In genomic region chr20:18466574-18466893, GRCh38 we compare ENCODE assay signal across 8 cellular contexts. TPM values are rescaled to one million over a fixed set of nuclear protein-coding genes. Genes with fewer than 3 reads are reported as not detected.
DNase-seq lines count a peak whose midpoint lies in the region; ATAC-seq and TF ChIP-seq lines count a peak whose summit lies in the region.

No MANE protein-coding gene starts in this region.

- TF ChIP-seq CTCF in astrocyte of the cerebellum (IDR thresholded peaks at IDR 0.05; ENCODE audit: low read depth, low read length, missing control alignments): no peak
- TF ChIP-seq CTCF in thyroid gland (IDR thresholded peaks at IDR 0.05): no peak
- no peak for TF ChIP-seq CTCF in GM20000 (IDR thresholded peaks at IDR 0.05; ENCODE audit: extremely low read depth, missing control alignments)

- H3K9me3 ChIP-seq in thyroid gland: no peaks in the 10 kb centered on the region

- CTCF ChIA-PET in activated naive CD4-positive, alpha-beta T cell treated with anti-CD3 and anti-CD28 coated beads for 36 hours (lab: Charles Lee): interaction anchor here (1.0 to 2.1 kb wide), 2 partner anchors 31 to 53 kb away, joined by 3 to 7 read pairs; partner anchors contain the start of gene RBBP9

- peak overlapping the region; percentile 84 for H3K27ac Mint-ChIP-seq in activated naive CD4-positive, alpha-beta T cell treated with anti-CD3 and anti-CD28 coated beads for 36 hours

- peaks cover 6 to 19% of the 10 kb centered on the region in 2 donors for H3K4me1 ChIP-seq in thyroid gland

- H3K4me3 ChIP-seq in astrocyte of the cerebellum (ENCODE audit: low read depth, low read length) (peak overlapping the region; percentile 96), thyroid gland (replicated peaks in 1 of 3) (peak overlapping the region; percentile 57 to 96 (median 87))

- no peaks in the 10 kb centered on the region for H3K36me3 ChIP-seq in thyroid gland

- no peaks in the 10 kb centered on the region for H3K27me3 ChIP-seq in layer of hippocampus (ENCODE audit: control insufficient read depth, insufficient read depth, low read length)
- no peaks in the 10 kb centered on the region for H3K27me3 ChIP-seq in thyroid gland

- H3K27me3 Mint-ChIP-seq in activated naive CD4-positive, alpha-beta T cell treated with anti-CD3 and anti-CD28 coated beads for 36 hours (ENCODE audit: low read depth): no peaks in the 10 kb centered on the region

- H3K4me1 Mint-ChIP-seq in activated naive CD4-positive, alpha-beta T cell treated with anti-CD3 and anti-CD28 coated beads for 36 hours (ENCODE audit: low read depth): peaks cover 32% of the 10 kb centered on the region

- ATAC-seq in HG03354 (IDR thresholded peaks at IDR 0.05; ENCODE audit: poor library complexity, severe bottlenecking, unreplicated experiment): peak; percentile 21

- H3K9me3 Mint-ChIP-seq in activated naive CD4-positive, alpha-beta T cell treated with anti-CD3 and anti-CD28 coated beads for 36 hours: no peaks in the 10 kb centered on the region

- peaks cover 5% of the 10 kb centered on the region for H3K36me3 Mint-ChIP-seq in activated naive CD4-positive, alpha-beta T cell treated with anti-CD3 and anti-CD28 coated beads for 36 hours (ENCODE audit: low read depth)

- DNase-seq in activated naive CD4-positive, alpha-beta T cell treated with anti-CD3 and anti-CD28 coated beads for 36 hours: no peak
- DNase-seq in activated naive CD4-positive, alpha-beta T cell (lab: John Stamatoyannopoulos, UW): no peak
- DNase-seq in astrocyte of the cerebellum (ENCODE audit: low read depth) (no peak), thyroid gland (no peak), NCI-H82 treated with DMSO at 0.1 percent for 48 hours (lab: John Stamatoyannopoulos, UW; ENCODE audit: unreplicated experiment) (no peak), GM20000 (ENCODE audit: low spot score) (no peak)

- in situ Hi-C loops in astrocyte of the cerebellum (cut with HindIII; ENCODE audit: low sequenced_read_pairs): no loop called here

- WGBS in thyroid gland, 2 donors: 0 to 1% methylated on average over 15 of the region's 15 CpGs

- peak overlapping the region; percentile 92 for H3K4me3 Mint-ChIP-seq in activated naive CD4-positive, alpha-beta T cell treated with anti-CD3 and anti-CD28 coated beads for 36 hours

- no peak for TF ChIP-seq POLR2A in thyroid gland (IDR thresholded peaks at IDR 0.05)

- peak overlapping the region; percentile 97 for H3K27ac ChIP-seq in layer of hippocampus (ENCODE audit: low read depth, low read length)
- H3K27ac ChIP-seq in thyroid gland: peak overlapping the region in 1 of 3 donors; percentile 39

- intact Hi-C loops in activated naive CD4-positive, alpha-beta T cell treated with anti-CD3 and anti-CD28 coated beads for 36 hours (cut with micrococcal nuclease): loop anchor here (2.0 kb wide), 1 partner anchor 498 kb away; the partner anchor contains the start of genes MGME1 and SNX5
- intact Hi-C loops in thyroid gland (cut with DNase I): no loop called here

RNA-seq across cellular contexts. Expression of gene DZANK1, which starts 0.3 kb away (rescaled TPM):
- under 1 TPM; 0.79 to 0.94 TPM for total RNA-seq in activated naive CD4-positive, alpha-beta T cell treated with anti-CD3 and anti-CD28 coated beads for 36 hours
- total RNA-seq in thyroid gland: 10 to 100 TPM in 1 of 4 donors, 1 to 10 TPM in 3; 6.7 to 10.6 (median 8.5) TPM

RNA-seq across cellular contexts. Expression of gene POLR3F, which starts 0.7 kb away (rescaled TPM):
- total RNA-seq in activated naive CD4-positive, alpha-beta T cell treated with anti-CD3 and anti-CD28 coated beads for 36 hours: 1 to 10 TPM; 7.0 to 8.3 TPM
- total RNA-seq in thyroid gland: 10 to 100 TPM; 10.2 to 18.1 (median 13.9) TPM

RNA-seq across cellular contexts. Expression of gene RBBP9, which starts 30.5 kb away (rescaled TPM):
- 10 to 100 TPM; 17.3 to 18.1 TPM for total RNA-seq in activated naive CD4-positive, alpha-beta T cell treated with anti-CD3 and anti-CD28 coated beads for 36 hours
- 100 to 1,000 TPM in 1 of 4 donors, 10 to 100 TPM in 3; 51.5 to 106 (median 66.3) TPM for total RNA-seq in thyroid gland

RNA-seq across cellular contexts. Expression of gene SEC23B, which starts 41.2 kb away (rescaled TPM):
- total RNA-seq in activated naive CD4-positive, alpha-beta T cell treated with anti-CD3 and anti-CD28 coated beads for 36 hours: 10 to 100 TPM; 66.9 to 69.2 TPM
- 10 to 100 TPM; 60.5 to 94.1 (median 84.6) TPM for total RNA-seq in thyroid gland
